Comparison of ENCODE assay signal across 10 cellular contexts in genomic region chr3:39388741-39389248, GRCh38. TPM values are rescaled to one million over a fixed set of nuclear protein-coding genes. Genes with fewer than 3 reads are reported as not detected.
DNase-seq lines count a peak whose midpoint lies in the region; ATAC-seq and TF ChIP-seq lines count a peak whose summit lies in the region.
"Had no signal": no experiment of that assay in that cellular context is flagged by ENCODE, and none has a peak within 500 bp of the region (broad histone marks: within the 10 kb centered on the region; RNA-seq: fewer than 3 reads in every experiment).

No MANE protein-coding gene starts in this region.

- TF ChIP-seq CTCF in OCI-LY1 (IDR thresholded peaks at IDR 0.05; ENCODE audit: low read length), result no peak

- DNase-seq in activated naive CD4-positive, alpha-beta T cell treated with anti-CD3 and anti-CD28 coated beads, Interleukin-2, amount 50 U/mL, for 72 hours (ENCODE audit: low spot score in 2 of 2), result no peak
- no peak for DNase-seq in activated naive CD4-positive, alpha-beta T cell (lab: John Stamatoyannopoulos, UW)
- no peak for DNase-seq in cerebellum (ENCODE audit: low spot score)
- no peak for DNase-seq in MV-4-11 (lab: John Stamatoyannopoulos, UW)
- DNase-seq in RKO (ENCODE audit: low spot score), result no peak
- DNase-seq: cortex of kidney had no signal

- no peaks in the 10 kb centered on the region for H3K9me3 ChIP-seq in OCI-LY1 (ENCODE audit: low read length)

- H3F3A ChIP-seq in OCI-LY1 (ENCODE audit: insufficient read depth, low read length), result no peaks in the 10 kb centered on the region

- H3K9me2 ChIP-seq in OCI-LY1 (ENCODE audit: low read depth, low read length), result no peaks in the 10 kb centered on the region

- peaks cover 45% of the 10 kb centered on the region for H3K4me1 ChIP-seq in OCI-LY1 (ENCODE audit: insufficient read depth, low read length, severe bottlenecking)

- H4K20me1 ChIP-seq in OCI-LY1 (ENCODE audit: insufficient read depth, low read length), result no peaks in the 10 kb centered on the region

- ATAC-seq in activated naive CD4-positive, alpha-beta T cell treated with anti-CD3 and anti-CD28 coated beads, Interleukin-2, amount 50 U/mL, for 72 hours, result no peak
- peak; percentile 73 for ATAC-seq in HG02763 (IDR thresholded peaks at IDR 0.05; ENCODE audit: unreplicated experiment)
- peak; percentile 78 for ATAC-seq in stimulated activated memory B cell treated with anti-CD40 and anti-IgM and Interleukin-4, amounts not matched to agents 10 μg/mL and 1 μg/mL and 100 μg/mL, for 72 hours

- peak overlapping the region; percentile 5 to 52 for H3K27ac Mint-ChIP-seq in activated naive CD4-positive, alpha-beta T cell treated with anti-CD3 and anti-CD28 coated beads, Interleukin-2, amount 50 U/mL, for 72 hours
- peak overlapping the region; percentile 50 for H3K27ac Mint-ChIP-seq in stimulated activated memory B cell treated with anti-CD40 and anti-IgM and Interleukin-4, amounts not matched to agents 10 μg/mL and 1 μg/mL and 100 μg/mL, for 72 hours

- H3K27ac ChIP-seq in OCI-LY1 (ENCODE audit: low read depth, low read length, poor library complexity, severe bottlenecking), result peak overlapping the region; percentile 40

- H3K79me2 ChIP-seq in OCI-LY1 (ENCODE audit: insufficient read depth, low read length), result peaks cover 42% of the 10 kb centered on the region

- H3K9ac ChIP-seq in OCI-LY1 (ENCODE audit: low read length), result no peak overlapping the region; the same call in 1 of the 2 replicates

- H3K27me3 ChIP-seq in OCI-LY1 (ENCODE audit: insufficient read depth, low read length), result no peaks in the 10 kb centered on the region

- H3K4me2 ChIP-seq in OCI-LY1 (ENCODE audit: low read length), result peak overlapping the region; percentile 41

- no peak overlapping the region for H3K4me3 ChIP-seq in OCI-LY1 (ENCODE audit: low read depth, low read length, poor library complexity, severe bottlenecking)

- peak overlapping the region; percentile 27 for H3K4me3 Mint-ChIP-seq in stimulated activated memory B cell treated with anti-CD40 and anti-IgM and Interleukin-4, amounts not matched to agents 10 μg/mL and 1 μg/mL and 100 μg/mL, for 72 hours

- H3K36me3 ChIP-seq in OCI-LY1 (ENCODE audit: insufficient read depth, low read length), result peaks cover 44% of the 10 kb centered on the region

- H3K9me3 Mint-ChIP-seq in activated naive CD4-positive, alpha-beta T cell treated with anti-CD3 and anti-CD28 coated beads, Interleukin-2, amount 50 U/mL, for 72 hours, result no peaks in the 10 kb centered on the region
- H3K9me3 Mint-ChIP-seq in stimulated activated memory B cell treated with anti-CD40 and anti-IgM and Interleukin-4, amounts not matched to agents 10 μg/mL and 1 μg/mL and 100 μg/mL, for 72 hours, result no peaks in the 10 kb centered on the region

- no peaks in the 10 kb centered on the region for H3K27me3 Mint-ChIP-seq in stimulated activated memory B cell treated with anti-CD40 and anti-IgM and Interleukin-4, amounts not matched to agents 10 μg/mL and 1 μg/mL and 100 μg/mL, for 72 hours

- peaks cover 16 to 22% of the 10 kb centered on the region in 2 donors for H3K36me3 Mint-ChIP-seq in activated naive CD4-positive, alpha-beta T cell treated with anti-CD3 and anti-CD28 coated beads, Interleukin-2, amount 50 U/mL, for 72 hours
- peaks cover 40% of the 10 kb centered on the region for H3K36me3 Mint-ChIP-seq in stimulated activated memory B cell treated with anti-CD40 and anti-IgM and Interleukin-4, amounts not matched to agents 10 μg/mL and 1 μg/mL and 100 μg/mL, for 72 hours

- H2AFZ ChIP-seq in OCI-LY1 (ENCODE audit: low read length), result no peak overlapping the region

- H3K4me1 Mint-ChIP-seq in stimulated activated memory B cell treated with anti-CD40 and anti-IgM and Interleukin-4, amounts not matched to agents 10 μg/mL and 1 μg/mL and 100 μg/mL, for 72 hours, result peaks cover 70% of the 10 kb centered on the region

RNA-seq across cellular contexts. Expression of gene SLC25A38, which starts 5.6 kb away (rescaled TPM):
- 10 to 100 TPM; 21.2 to 25.3 TPM for total RNA-seq in activated naive CD4-positive, alpha-beta T cell treated with anti-CD3 and anti-CD28 coated beads, Interleukin-2, amount 50 U/mL, for 72 hours
- total RNA-seq in cerebellum, result 11.4 TPM

RNA-seq across cellular contexts. Expression of gene RPSA, which starts 17.7 kb away (rescaled TPM):
- 1,000 to 10,000 TPM; 2,574 to 3,520 TPM for total RNA-seq in activated naive CD4-positive, alpha-beta T cell treated with anti-CD3 and anti-CD28 coated beads, Interleukin-2, amount 50 U/mL, for 72 hours
- 731 TPM for total RNA-seq in cerebellum

RNA-seq across cellular contexts. Expression of gene CCR8, which starts 59.3 kb away (rescaled TPM):
- total RNA-seq in activated naive CD4-positive, alpha-beta T cell treated with anti-CD3 and anti-CD28 coated beads, Interleukin-2, amount 50 U/mL, for 72 hours, result under 1 TPM; 0.36 to 0.53 TPM
- not detected for total RNA-seq in cerebellum
- total RNA-seq: liver had no signal

Comparison
In these comparisons a context has a peak if more than half of its experiments do, and no peak if none do; other contexts are left out.
1. ATAC-seq: peak in HG02763 (single experiment) and stimulated activated memory B cell treated with anti-CD40 and anti-IgM and Interleukin-4, amounts not matched to agents 10 μg/mL and 1 μg/mL and 100 μg/mL, for 72 hours (single experiment); none in activated naive CD4-positive, alpha-beta T cell treated with anti-CD3 and anti-CD28 coated beads, Interleukin-2, amount 50 U/mL, for 72 hours (0 of 2).